Comparison of ENCODE assay signal across 19 cellular contexts in genomic region chr3:3847994-3848970, GRCh38. TPM values are rescaled to one million over a fixed set of nuclear protein-coding genes. Genes with fewer than 3 reads are reported as not detected.
A peak's percentile ranks its signal among the peaks of the same experiment; 100 is the strongest.
DNase-seq lines count a peak whose midpoint lies in the region; ATAC-seq and TF ChIP-seq lines count a peak whose summit lies in the region.
"Had no signal": no experiment of that assay in that cellular context is flagged by ENCODE, and none has a peak within 500 bp of the region (broad histone marks: within the 10 kb centered on the region; RNA-seq: fewer than 3 reads in every experiment).

No MANE protein-coding gene starts in this region.

- peaks cover 8% of the 10 kb centered on the region for H3K9me3 Mint-ChIP-seq in nephron progenitor cell

- no peak overlapping the region for H3K4me3 Mint-ChIP-seq in nephron progenitor cell
- H3K4me3 Mint-ChIP-seq: CD8-positive, alpha-beta memory T cell had no signal

- no peak for TF ChIP-seq POLR2A in upper lobe of left lung (IDR thresholded peaks at IDR 0.05)

- peak overlapping the region; percentile 56 for H3K27ac ChIP-seq in HUES48 (ENCODE audit: low read depth, low read length)
- no peak overlapping the region for H3K27ac ChIP-seq in upper lobe of left lung
- H3K27ac ChIP-seq: BLaER1 treated with 17β-estradiol and CSF1 and Interleukin-3, amounts not matched to agents 10 nM and 100 nM; HL-60 had no signal

- H3K4me1 ChIP-seq in HUES48 (ENCODE audit: control insufficient read depth, insufficient read depth, low read length) (peaks cover 26% of the 10 kb centered on the region), upper lobe of left lung (no peaks in the 10 kb centered on the region)
- H3K4me1 ChIP-seq: BLaER1 treated with 17β-estradiol and CSF1 and Interleukin-3, amounts not matched to agents 10 nM and 100 nM had no signal

- H3K36me3 ChIP-seq in HUES48 (ENCODE audit: control insufficient read depth, insufficient read depth, low read length) (peaks cover 59% of the 10 kb centered on the region), upper lobe of left lung (no peaks in the 10 kb centered on the region)
- H3K36me3 ChIP-seq: BLaER1 treated with 17β-estradiol and CSF1 and Interleukin-3, amounts not matched to agents 10 nM and 100 nM had no signal

- ATAC-seq in left colon (peak; percentile 73), upper lobe of left lung (ENCODE audit: low FRiP score in 2 of 2) (no peak), HG03457 (IDR thresholded peaks at IDR 0.05; ENCODE audit: unreplicated experiment) (no peak)
- ATAC-seq: K562, Right ventricle myocardium inferior had no signal

- peaks cover 8% of the 10 kb centered on the region for H3K27me3 Mint-ChIP-seq in nephron progenitor cell (ENCODE audit: low read depth, poor library complexity)

- no peak for TF ChIP-seq EP300 in upper lobe of left lung (IDR thresholded peaks at IDR 0.05)

- H3K4me3 ChIP-seq in HUES48 (ENCODE audit: low read depth, low read length) (no peak overlapping the region), upper lobe of left lung (no peak overlapping the region)
- H3K4me3 ChIP-seq: BLaER1 treated with 17β-estradiol and CSF1 and Interleukin-3, amounts not matched to agents 10 nM and 100 nM; K562 had no signal

- H3K36me3 Mint-ChIP-seq in nephron progenitor cell (ENCODE audit: low read depth), result peaks cover 33% of the 10 kb centered on the region

- no peak for DNase-seq in left colon
- no peak for DNase-seq in nephron progenitor cell
- no peak for DNase-seq in upper lobe of left lung
- no peak for DNase-seq in iPS-NIHi7 (ENCODE audit: extremely low spot score)
- no peak for DNase-seq in NCI-H510A (lab: John Stamatoyannopoulos, UW)
- DNase-seq: CD8-positive, alpha-beta memory T cell; NCI-H1092 treated with DMSO at 0.1 percent for 48 hours; NCI-H146; NCI-H2081; NCI-H748 treated with DMSO at 0.1 percent for 48 hours; NK-92 treated with Interleukin-12 subunit alpha and Interleukin-12 subunit beta, amount 100 ng/mL, for 24 hours had no signal

- TF ChIP-seq CTCF in nephron progenitor cell (IDR thresholded peaks at IDR 0.05) (no peak), upper lobe of left lung (IDR thresholded peaks at IDR 0.05) (no peak)

- H3K9me3 ChIP-seq in HUES48 (ENCODE audit: control insufficient read depth, insufficient read depth, low read length) (no peaks in the 10 kb centered on the region), upper lobe of left lung (no peaks in the 10 kb centered on the region)
- H3K9me3 ChIP-seq: BLaER1 treated with 17β-estradiol and CSF1 and Interleukin-3, amounts not matched to agents 10 nM and 100 nM had no signal

- H3K27ac Mint-ChIP-seq in nephron progenitor cell, result peak overlapping the region; percentile 89
- H3K27ac Mint-ChIP-seq: CD8-positive, alpha-beta memory T cell had no signal

- no peak overlapping the region for H3K9ac ChIP-seq in HUES48 (ENCODE audit: low read depth, low read length)
- H3K9ac ChIP-seq: BLaER1 treated with 17β-estradiol and CSF1 and Interleukin-3, amounts not matched to agents 10 nM and 100 nM had no signal

- 74 to 76% methylated on average over 9 of the region's 9 CpGs for WGBS in upper lobe of left lung, 2 donors

- intact Hi-C loops in left colon (cut with DNase I, micrococcal nuclease), result no loop called here

- peaks cover 40% of the 10 kb centered on the region for H3K4me1 Mint-ChIP-seq in nephron progenitor cell
- H3K4me1 Mint-ChIP-seq: CD8-positive, alpha-beta memory T cell had no signal

- H3K27me3 ChIP-seq in HUES48 (ENCODE audit: control insufficient read depth, insufficient read depth, low read length), result no peaks in the 10 kb centered on the region
- H3K27me3 ChIP-seq in upper lobe of left lung, result no peaks in the 10 kb centered on the region
- H3K27me3 ChIP-seq: BLaER1 treated with 17β-estradiol and CSF1 and Interleukin-3, amounts not matched to agents 10 nM and 100 nM had no signal

RNA-seq across cellular contexts. Expression of gene LRRN1, which starts 49.1 kb away (rescaled TPM):
- 1 to 10 TPM in 1 of 2 donors, under 1 TPM in 1; 0.56 to 1.0 TPM for total RNA-seq in left colon
- 1 to 10 TPM; 1.0 to 4.8 (median 2.1) TPM for total RNA-seq in upper lobe of left lung
- total RNA-seq: NCI-H460, OCI-LY7 had no signal
